11 cellular contexts compared by ENCODE assay signal in genomic region chr11:279040-279965, GRCh38. TPM values are rescaled to one million over a fixed set of nuclear protein-coding genes. Genes with fewer than 3 reads are reported as not detected.
DNase-seq lines count a peak whose midpoint lies in the region; ATAC-seq and TF ChIP-seq lines count a peak whose summit lies in the region.
"Had no signal": no experiment of that assay in that cellular context is flagged by ENCODE, and none has a peak within 500 bp of the region (broad histone marks: within the 10 kb centered on the region; RNA-seq: fewer than 3 reads in every experiment).

No MANE protein-coding gene starts in this region.

- H3K4me1 ChIP-seq in upper lobe of left lung = peaks cover 33 to 35% (median 34%) of the 10 kb centered on the region in 4 donors
- H3K4me1 ChIP-seq: parathyroid adenoma had no signal

- TF ChIP-seq POLR2A in upper lobe of left lung (IDR thresholded peaks at IDR 0.05) = peak in 1 of 4 donors; percentile 43

- H3K4me3 ChIP-seq in upper lobe of left lung = peak overlapping the region in 3 of 4 donors; percentile 26 to 44 (median 32)

- H3K27me3 Mint-ChIP-seq in activated naive CD4-positive, alpha-beta T cell treated with anti-CD3 and anti-CD28 coated beads for 36 hours (ENCODE audit: low read depth) = peaks cover 19% of the 10 kb centered on the region
- peaks cover 39% of the 10 kb centered on the region for H3K27me3 Mint-ChIP-seq in activated naive CD8-positive, alpha-beta T cell treated with anti-CD3 and anti-CD28 coated beads, Interleukin-2, amount 50 U/mL, for 24 hours
- H3K27me3 Mint-ChIP-seq in nephron progenitor cell (ENCODE audit: low read depth, poor library complexity) = peaks cover 2% of the 10 kb centered on the region

- DNase-seq in activated naive CD4-positive, alpha-beta T cell treated with anti-CD3 and anti-CD28 coated beads for 36 hours = no peak
- DNase-seq in activated naive CD4-positive, alpha-beta T cell treated with anti-CD3 and anti-CD28 coated beads, Interleukin-2, amount 50 U/mL, for 16 hours = no peak
- peak; percentile 19 for DNase-seq in activated naive CD8-positive, alpha-beta T cell treated with anti-CD3 and anti-CD28 coated beads, Interleukin-2, amount 50 U/mL, for 24 hours
- peak; percentile 87 for DNase-seq in mesenteric fat pad (ENCODE audit: low spot score)
- DNase-seq in upper lobe of left lung = peak in 1 of 2 donors; percentile 90
- no peak for DNase-seq in kidney tubule cell (ENCODE audit: low spot score)
- no peak for DNase-seq in nephron progenitor cell
- DNase-seq: NCI-H345 had no signal

- no peak for TF ChIP-seq EP300 in upper lobe of left lung (IDR thresholded peaks at IDR 0.05)

- peak overlapping the region; percentile 78 for H3K27ac Mint-ChIP-seq in activated naive CD4-positive, alpha-beta T cell treated with anti-CD3 and anti-CD28 coated beads for 36 hours
- H3K27ac Mint-ChIP-seq in activated naive CD8-positive, alpha-beta T cell treated with anti-CD3 and anti-CD28 coated beads, Interleukin-2, amount 50 U/mL, for 24 hours = peak overlapping the region; percentile 59
- no peak overlapping the region for H3K27ac Mint-ChIP-seq in nephron progenitor cell

- no peaks in the 10 kb centered on the region for H3K36me3 ChIP-seq in upper lobe of left lung

- 36 to 38% methylated on average over 10 to 31 of the region's 97 CpGs for WGBS in upper lobe of left lung, 2 donors

- no peaks in the 10 kb centered on the region for H3K9me3 ChIP-seq in upper lobe of left lung

- CTCF ChIA-PET in activated naive CD4-positive, alpha-beta T cell treated with anti-CD3 and anti-CD28 coated beads for 36 hours (lab: Charles Lee) = interaction anchor here (2.7 kb wide), 1 partner anchor 26 kb away, joined by 7 read pairs; no protein-coding TSS in a partner anchor

- intact Hi-C loops in activated naive CD4-positive, alpha-beta T cell treated with anti-CD3 and anti-CD28 coated beads for 36 hours (cut with micrococcal nuclease) = no loop called here

- H3K27ac ChIP-seq in upper lobe of left lung = peak overlapping the region in 2 of 4 donors; percentile 34 to 43
- H3K27ac ChIP-seq: parathyroid adenoma had no signal

- H3K9me3 Mint-ChIP-seq in activated naive CD4-positive, alpha-beta T cell treated with anti-CD3 and anti-CD28 coated beads for 36 hours = peaks cover 14% of the 10 kb centered on the region
- peaks cover 12% of the 10 kb centered on the region for H3K9me3 Mint-ChIP-seq in activated naive CD8-positive, alpha-beta T cell treated with anti-CD3 and anti-CD28 coated beads, Interleukin-2, amount 50 U/mL, for 24 hours
- H3K9me3 Mint-ChIP-seq in nephron progenitor cell = peaks cover 29% of the 10 kb centered on the region

- TF ChIP-seq CTCF in upper lobe of left lung (IDR thresholded peaks at IDR 0.05) (no peak), nephron progenitor cell (IDR thresholded peaks at IDR 0.05) (no peak)

- H3K27me3 ChIP-seq in upper lobe of left lung = peaks cover 0 to 45% (median 28%) of the 10 kb centered on the region in 4 donors

- H3K36me3 Mint-ChIP-seq in activated naive CD4-positive, alpha-beta T cell treated with anti-CD3 and anti-CD28 coated beads for 36 hours (ENCODE audit: low read depth) = peaks cover 8% of the 10 kb centered on the region
- H3K36me3 Mint-ChIP-seq in activated naive CD8-positive, alpha-beta T cell treated with anti-CD3 and anti-CD28 coated beads, Interleukin-2, amount 50 U/mL, for 24 hours (ENCODE audit: low read depth) = peaks cover 5% of the 10 kb centered on the region
- peaks cover 3% of the 10 kb centered on the region for H3K36me3 Mint-ChIP-seq in nephron progenitor cell (ENCODE audit: low read depth)

- H3K4me3 Mint-ChIP-seq in activated naive CD4-positive, alpha-beta T cell treated with anti-CD3 and anti-CD28 coated beads for 36 hours = peak overlapping the region; percentile 76
- H3K4me3 Mint-ChIP-seq in activated naive CD8-positive, alpha-beta T cell treated with anti-CD3 and anti-CD28 coated beads, Interleukin-2, amount 50 U/mL, for 24 hours = no peak overlapping the region
- H3K4me3 Mint-ChIP-seq in nephron progenitor cell = no peak overlapping the region

- peaks cover 44% of the 10 kb centered on the region for H3K4me1 Mint-ChIP-seq in activated naive CD4-positive, alpha-beta T cell treated with anti-CD3 and anti-CD28 coated beads for 36 hours (ENCODE audit: low read depth)
- peaks cover 46% of the 10 kb centered on the region for H3K4me1 Mint-ChIP-seq in activated naive CD8-positive, alpha-beta T cell treated with anti-CD3 and anti-CD28 coated beads, Interleukin-2, amount 50 U/mL, for 24 hours
- H3K4me1 Mint-ChIP-seq in nephron progenitor cell = peaks cover 39% of the 10 kb centered on the region

- ATAC-seq in activated naive CD8-positive, alpha-beta T cell treated with anti-CD3 and anti-CD28 coated beads, Interleukin-2, amount 50 U/mL, for 24 hours = no peak
- ATAC-seq in upper lobe of left lung (ENCODE audit: low FRiP score in 2 of 2) (peak in 1 of 2 donors; percentile 59), GM21717 (IDR thresholded peaks at IDR 0.05; ENCODE audit: unreplicated experiment) (no peak)

RNA-seq across cellular contexts. Expression of gene NLRP6, which starts 1.1 kb away (rescaled TPM):
- 1 to 10 TPM; 1.2 to 1.5 TPM for total RNA-seq in activated naive CD4-positive, alpha-beta T cell treated with anti-CD3 and anti-CD28 coated beads for 36 hours
- total RNA-seq in mesenteric fat pad = 1.8 TPM
- 1 to 10 TPM; 1.3 to 7.3 (median 3.1) TPM for total RNA-seq in upper lobe of left lung

RNA-seq across cellular contexts. Expression of gene PGGHG, which starts 9.6 kb away (rescaled TPM):
- 100 to 1,000 TPM in 1 of 2 experiments, 10 to 100 TPM in 1; 99.6 to 101 TPM for total RNA-seq in activated naive CD4-positive, alpha-beta T cell treated with anti-CD3 and anti-CD28 coated beads for 36 hours
- total RNA-seq in mesenteric fat pad (25.2 TPM), upper lobe of left lung (100 to 1,000 TPM in 2 of 6 donors, 10 to 100 TPM in 4; 34.1 to 535 (median 65.2) TPM)

RNA-seq across cellular contexts. Expression of gene IFITM5, which starts 20.0 kb away (rescaled TPM):
- total RNA-seq in activated naive CD4-positive, alpha-beta T cell treated with anti-CD3 and anti-CD28 coated beads for 36 hours = not detected
- not detected for total RNA-seq in mesenteric fat pad
- total RNA-seq in upper lobe of left lung = not detected
- total RNA-seq: T-helper 1 cell treated with Interleukin-12 subunit alpha and Interleukin-12 subunit beta and Interleukin-4 antibody, amounts not matched to agents 30 ng/mL and 1 ng/mL, for 36 hours had no signal

RNA-seq across cellular contexts. Expression of gene IFITM2, which starts 28.3 kb away (rescaled TPM):
- total RNA-seq in activated naive CD4-positive, alpha-beta T cell treated with anti-CD3 and anti-CD28 coated beads for 36 hours = 100 to 1,000 TPM; 760 to 802 TPM
- 657 TPM for total RNA-seq in mesenteric fat pad
- 100 to 1,000 TPM; 113 to 704 (median 271) TPM for total RNA-seq in upper lobe of left lung

RNA-seq across cellular contexts. Expression of gene IFITM1, which starts 34.5 kb away (rescaled TPM):
- total RNA-seq in activated naive CD4-positive, alpha-beta T cell treated with anti-CD3 and anti-CD28 coated beads for 36 hours = 100 to 1,000 TPM; 359 to 378 TPM
- total RNA-seq in mesenteric fat pad (232 TPM), upper lobe of left lung (100 to 1,000 TPM in 1 of 6 donors, 10 to 100 TPM in 5; 16.8 to 119 (median 74.5) TPM)

Comparison
In these comparisons a context has a peak if more than half of its experiments do, and no peak if none do; other contexts are left out.
1. DNase-seq: peak in activated naive CD8-positive, alpha-beta T cell treated with anti-CD3 and anti-CD28 coated beads, Interleukin-2, amount 50 U/mL, for 24 hours (single experiment) and mesenteric fat pad (single experiment); none in activated naive CD4-positive, alpha-beta T cell treated with anti-CD3 and anti-CD28 coated beads for 36 hours (single experiment), activated naive CD4-positive, alpha-beta T cell treated with anti-CD3 and anti-CD28 coated beads, Interleukin-2, amount 50 U/mL, for 16 hours (single experiment), kidney tubule cell (single experiment) and nephron progenitor cell (single experiment).